1 cellular context compared by ENCODE assay signal in genomic region chr5:132750471-132751230, GRCh38.
TF ChIP-seq lines count a peak whose summit lies in the region.

No MANE protein-coding gene starts in this region.

TF ChIP-seq in GM12878, 131 proteins besides CTCF, POLR2A, EP300 and RAD21 (continues in another document):
- no peak for TF ChIP-seq NKRF (conservative IDR thresholded peaks at IDR 0.05)
- peak; percentile 25; the same call in 1 of the 2 replicates for TF ChIP-seq RELB (IDR thresholded peaks at IDR 0.05; ENCODE audit: low read depth)
- TF ChIP-seq ZNF592 (IDR thresholded peaks at IDR 0.05): 0 out of 2 replicates have a peak, but pooled peaks have one; percentile 21
- TF ChIP-seq SMAD1 (IDR thresholded peaks at IDR 0.05; ENCODE audit: low read depth, partially characterized antibody): peak; percentile 36
- no peak for TF ChIP-seq EED (IDR thresholded peaks at IDR 0.05; ENCODE audit: low read depth)
- no peak for TF ChIP-seq SPI1 (IDR thresholded peaks at IDR 0.05; ENCODE audit: borderline replicate concordance, insufficient read depth, low read depth, low read length)
- no peak for TF ChIP-seq HDGF (IDR thresholded peaks at IDR 0.05)
- no peak for TF ChIP-seq IRF4 (IDR thresholded peaks at IDR 0.05; ENCODE audit: low read depth, low read length)
- no peak for TF ChIP-seq MXI1 (IDR thresholded peaks at IDR 0.05; ENCODE audit: low read depth, low read length)
- 0 out of 2 replicates have a peak, but pooled peaks have one; percentile 33 for TF ChIP-seq ZNF24 (IDR thresholded peaks at IDR 0.05)
- TF ChIP-seq NFIC (IDR thresholded peaks at IDR 0.05; ENCODE audit: low read depth, low read length): no peak
- TF ChIP-seq PAX8 (IDR thresholded peaks at IDR 0.05): no peak
- no peak for TF ChIP-seq ZNF217 (IDR thresholded peaks at IDR 0.05)
- no peak for TF ChIP-seq BHLHE40 (IDR thresholded peaks at IDR 0.05; ENCODE audit: borderline replicate concordance in 1 of 2, low read depth in 2 of 2, low read length in 1 of 2)
- no peak for TF ChIP-seq JUND (IDR thresholded peaks at IDR 0.05; ENCODE audit: low read depth, low read length)
- 0 out of 2 replicates have a peak, but pooled peaks have one; percentile 33 for TF ChIP-seq ZBTB40 (IDR thresholded peaks at IDR 0.05; ENCODE audit: borderline replicate concordance)
- TF ChIP-seq BCL11A (IDR thresholded peaks at IDR 0.05; ENCODE audit: low read depth, low read length): 0 out of 2 replicates have a peak, but pooled peaks have one; percentile 18
- TF ChIP-seq SMARCA5 (IDR thresholded peaks at IDR 0.05): no peak
- TF ChIP-seq NR2C1 (IDR thresholded peaks at IDR 0.05): no peak
- no peak for TF ChIP-seq PRDM15 (CRISPR knock-in tag; IDR thresholded peaks at IDR 0.05)
- no peak for TF ChIP-seq ELK1 (IDR thresholded peaks at IDR 0.05; ENCODE audit: low read depth, low read length)
- no peak for TF ChIP-seq ZBTB11 (CRISPR knock-in tag; IDR thresholded peaks at IDR 0.05)
- TF ChIP-seq USF2 (IDR thresholded peaks at IDR 0.05; ENCODE audit: borderline replicate concordance, low read depth, low read length): peak; percentile 22; the same call in 1 of the 2 replicates
- peak; percentile 74 for TF ChIP-seq RAD51 (IDR thresholded peaks at IDR 0.05)
- TF ChIP-seq IKZF1 (conservative IDR thresholded peaks at IDR 0.05): 0 out of 2 replicates have a peak, but pooled peaks have one; percentile 18
- TF ChIP-seq EGR1 (IDR thresholded peaks at IDR 0.05; ENCODE audit: borderline replicate concordance in 1 of 2, low read depth in 2 of 2, low read length in 2 of 2): no peak
- TF ChIP-seq MTA2 (IDR thresholded peaks at IDR 0.05; ENCODE audit: low read depth): peak; percentile 28; the same call in 1 of the 2 replicates
- TF ChIP-seq TCF12 (IDR thresholded peaks at IDR 0.05; ENCODE audit: low read depth, low read length): peak; percentile 38; the same call in 1 of the 2 replicates
- no peak for TF ChIP-seq ETV6 (conservative IDR thresholded peaks at IDR 0.05 in 1 of 2, IDR thresholded peaks at IDR 0.05 in 1 of 2; ENCODE audit: borderline replicate concordance in 1 of 2, low read depth in 1 of 2)
- no peak for TF ChIP-seq STAT3 (IDR thresholded peaks at IDR 0.05; ENCODE audit: low read depth, low read length)
- TF ChIP-seq IKZF2 (IDR thresholded peaks at IDR 0.05): peak; percentile 23 to 36; a peak in 2 of 4 replicates
- TF ChIP-seq STAT1 (conservative IDR thresholded peaks at IDR 0.05): no peak
- no peak for TF ChIP-seq PBX3 (IDR thresholded peaks at IDR 0.05; ENCODE audit: insufficient replicate concordance, low read depth, low read length)
- peak; percentile 73 for TF ChIP-seq NR2F1 (conservative IDR thresholded peaks at IDR 0.05)
- no peak for TF ChIP-seq CBX3 (IDR thresholded peaks at IDR 0.05; ENCODE audit: borderline replicate concordance, low read depth)
